Comparison of ENCODE assay signal across 8 cellular contexts in genomic region chr5:176542596-176543427, GRCh38. TPM values are rescaled to one million over a fixed set of nuclear protein-coding genes. Genes with fewer than 3 reads are reported as not detected.
A peak's percentile ranks its signal among the peaks of the same experiment; 100 is the strongest.
DNase-seq lines count a peak whose midpoint lies in the region; ATAC-seq and TF ChIP-seq lines count a peak whose summit lies in the region.

No MANE protein-coding gene starts in this region.

- TF ChIP-seq CTCF in BE2C (IDR thresholded peaks at IDR 0.05; ENCODE audit: low read depth, low read length) (no peak), RWPE2 (IDR thresholded peaks at IDR 0.05; ENCODE audit: poor library complexity, severe bottlenecking) (peak; percentile 75), uterus (IDR thresholded peaks at IDR 0.05) (peak in 3 of 4 experiments; percentile 22 to 49 (median 45))

- DNase-seq in BE2C = peak; percentile 67
- DNase-seq in RWPE2 (ENCODE audit: low spot score) = no peak
- peak; percentile 32 for DNase-seq in mesenchymal stem cell
- DNase-seq in uterus = no peak
- no peak for DNase-seq in DMS79 treated with DMSO at 0.1 percent for 48 hours (lab: John Stamatoyannopoulos, UW)

- H3K27ac ChIP-seq in RWPE2 (ENCODE audit: poor library complexity, severe bottlenecking) (peak overlapping the region; percentile 81), mesenchymal stem cell (ENCODE audit: low read length, poor library complexity, severe bottlenecking) (no peak overlapping the region), uterus (peak overlapping the region; percentile 75 to 76)

- peak overlapping the region; percentile 94 for H3K27ac Mint-ChIP-seq in dendritic cell treated with granulocyte-macrophage colony-stimulating factor and Interleukin-4, amounts not matched to agents 40 ng/mL and 50 ng/mL, for 4 days

- H2BK12ac ChIP-seq in mesenchymal stem cell (ENCODE audit: low read length in 2 of 2) = peak overlapping the region in 1 of 2 experiments; percentile 16

- no peaks in the 10 kb centered on the region for H3K9me3 ChIP-seq in BE2C
- H3K9me3 ChIP-seq in RWPE2 (ENCODE audit: severe bottlenecking) = no peaks in the 10 kb centered on the region
- H3K9me3 ChIP-seq in mesenchymal stem cell (ENCODE audit: control insufficient read depth, low read length) = no peaks in the 10 kb centered on the region
- no peaks in the 10 kb centered on the region for H3K9me3 ChIP-seq in uterus

- H3K4me3 ChIP-seq in BE2C (ENCODE audit: low read depth, low read length) = peak overlapping the region; percentile 88
- H3K4me3 ChIP-seq in RWPE2 (ENCODE audit: severe bottlenecking) = peak overlapping the region; percentile 68
- peak overlapping the region; percentile 65 to 86 for H3K4me3 ChIP-seq in mesenchymal stem cell (ENCODE audit: insufficient read depth in 1 of 2, low read depth in 1 of 2, low read length in 2 of 2)
- peak overlapping the region; percentile 41 to 58 for H3K4me3 ChIP-seq in uterus

- H3K4ac ChIP-seq in mesenchymal stem cell (ENCODE audit: low read depth in 1 of 2, low read length in 2 of 2) = peak overlapping the region; percentile 48 to 76

- peaks cover 6% of the 10 kb centered on the region for H3K36me3 Mint-ChIP-seq in dendritic cell treated with granulocyte-macrophage colony-stimulating factor and Interleukin-4, amounts not matched to agents 40 ng/mL and 50 ng/mL, for 4 days (ENCODE audit: low read depth)

- H3K9ac ChIP-seq in mesenchymal stem cell (ENCODE audit: low read length) = peak overlapping the region; percentile 77

- no peaks in the 10 kb centered on the region for H3K27me3 Mint-ChIP-seq in dendritic cell treated with granulocyte-macrophage colony-stimulating factor and Interleukin-4, amounts not matched to agents 40 ng/mL and 50 ng/mL, for 4 days

- no peak overlapping the region for H4K91ac ChIP-seq in mesenchymal stem cell (ENCODE audit: low read length)

- peak overlapping the region; percentile 65 for H2BK15ac ChIP-seq in mesenchymal stem cell (ENCODE audit: low read depth, poor library complexity, severe bottlenecking)

- peaks cover 64% of the 10 kb centered on the region for H3K4me1 Mint-ChIP-seq in dendritic cell treated with granulocyte-macrophage colony-stimulating factor and Interleukin-4, amounts not matched to agents 40 ng/mL and 50 ng/mL, for 4 days (ENCODE audit: low read depth)

- peak overlapping the region; percentile 72 for H4K8ac ChIP-seq in mesenchymal stem cell (ENCODE audit: low read length)

- H2BK5ac ChIP-seq in mesenchymal stem cell (ENCODE audit: low read depth, low read length, poor library complexity, severe bottlenecking) = no peak overlapping the region

- H3K79me1 ChIP-seq in mesenchymal stem cell (replicated peaks; ENCODE audit: low read length, poor library complexity, severe bottlenecking) = peaks cover 6% of the 10 kb centered on the region

- peaks cover 10% of the 10 kb centered on the region for H3K4me1 ChIP-seq in BE2C
- peaks cover 38% of the 10 kb centered on the region for H3K4me1 ChIP-seq in RWPE2 (ENCODE audit: insufficient read depth, poor library complexity, severe bottlenecking)
- peaks cover 28% of the 10 kb centered on the region for H3K4me1 ChIP-seq in mesenchymal stem cell (ENCODE audit: control insufficient read depth, insufficient read depth, low read depth, low read length)
- H3K4me1 ChIP-seq in uterus = no peaks in the 10 kb centered on the region

- H3K4me3 Mint-ChIP-seq in dendritic cell treated with granulocyte-macrophage colony-stimulating factor and Interleukin-4, amounts not matched to agents 40 ng/mL and 50 ng/mL, for 4 days = peak overlapping the region; percentile 92

- intact Hi-C loops in dendritic cell treated with granulocyte-macrophage colony-stimulating factor and Interleukin-4, amounts not matched to agents 40 ng/mL and 50 ng/mL, for 4 days (cut with micrococcal nuclease) = no loop called here
- intact Hi-C loops in uterus (cut with DNase I; ENCODE audit: low total_unique reads) = no loop called here

- H3K18ac ChIP-seq in mesenchymal stem cell (ENCODE audit: low read depth in 1 of 2, low read length in 2 of 2) = peak overlapping the region; percentile 52 to 71

- H2BK120ac ChIP-seq in mesenchymal stem cell (ENCODE audit: low read depth, low read length) = no peak overlapping the region

- H3K9me3 Mint-ChIP-seq in dendritic cell treated with granulocyte-macrophage colony-stimulating factor and Interleukin-4, amounts not matched to agents 40 ng/mL and 50 ng/mL, for 4 days = no peaks in the 10 kb centered on the region

- peak overlapping the region in 1 of 2 experiments; percentile 19 for H3K14ac ChIP-seq in mesenchymal stem cell (ENCODE audit: low read length in 2 of 2)

- peak overlapping the region; percentile 96 for H3K4me2 ChIP-seq in mesenchymal stem cell (ENCODE audit: low read length, poor library complexity, severe bottlenecking)

- 2% methylated on average over 58 of the region's 110 CpGs for WGBS in mesenchymal stem cell

- H2AFZ ChIP-seq in mesenchymal stem cell (ENCODE audit: low read depth, low read length) = peak overlapping the region; percentile 81

- ATAC-seq in GM18502 (IDR thresholded peaks at IDR 0.05; ENCODE audit: poor library complexity, unreplicated experiment) = peak; percentile 50
- ATAC-seq in HG02970 (IDR thresholded peaks at IDR 0.05; ENCODE audit: low FRiP score, unreplicated experiment) = peak; percentile 43
- peak; percentile 1; the same call in 2 of the 3 replicates for ATAC-seq in RWPE2 (ENCODE audit: low read depth)

- peak overlapping the region in 1 of 2 experiments; percentile 66 for H3K23ac ChIP-seq in mesenchymal stem cell (ENCODE audit: low read length in 2 of 2)

- H3K27me3 ChIP-seq in BE2C (no peaks in the 10 kb centered on the region), RWPE2 (ENCODE audit: insufficient read depth, poor library complexity, severe bottlenecking) (no peaks in the 10 kb centered on the region), mesenchymal stem cell (ENCODE audit: control insufficient read depth in 1 of 2, insufficient read depth in 1 of 2, low read length in 2 of 2) (no peaks in the 10 kb centered on the region), uterus (no peaks in the 10 kb centered on the region)

- no peaks in the 10 kb centered on the region for H3K36me3 ChIP-seq in BE2C
- no peaks in the 10 kb centered on the region for H3K36me3 ChIP-seq in RWPE2 (ENCODE audit: low read depth)
- no peaks in the 10 kb centered on the region for H3K36me3 ChIP-seq in mesenchymal stem cell (ENCODE audit: control insufficient read depth in 1 of 2, insufficient read depth in 2 of 2, low read depth in 1 of 2, low read length in 2 of 2)
- H3K36me3 ChIP-seq in uterus = no peaks in the 10 kb centered on the region

- TF ChIP-seq POLR2A in uterus (IDR thresholded peaks at IDR 0.05) = no peak

- no peak overlapping the region for H2AK5ac ChIP-seq in mesenchymal stem cell (ENCODE audit: low read length, severe bottlenecking)

RNA-seq across cellular contexts. Expression of gene RNF44, which starts 5.6 kb away (rescaled TPM):
- 156 TPM for polyA plus RNA-seq in BE2C (2012; ENCODE audit: insufficient read depth, insufficient read length, low read depth)
- polyA plus RNA-seq in mesenchymal stem cell (2013, experiment 1 of 2) = 19.2 TPM
- 17.6 TPM for polyA plus RNA-seq in mesenchymal stem cell (2013, experiment 2 of 2)
- 10 to 100 TPM in 2 of 4 donors, 1 to 10 TPM in 2; 1.2 to 32.6 (median 9.2) TPM for total RNA-seq in uterus

RNA-seq across cellular contexts. Expression of gene CDHR2, which starts 6.3 kb away (rescaled TPM):
- 7.5 TPM for polyA plus RNA-seq in BE2C (2012; ENCODE audit: insufficient read depth, insufficient read length, low read depth)
- 0.01 TPM for polyA plus RNA-seq in mesenchymal stem cell (2013, experiment 1 of 2)
- polyA plus RNA-seq in mesenchymal stem cell (2013, experiment 2 of 2) = not detected
- under 1 TPM in 3 of 4 donors, not detected in 1; under 0.01 to 0.35 (median 0.09) TPM for total RNA-seq in uterus

Comparison
In these comparisons a context has a peak if more than half of its experiments do, and no peak if none do; other contexts are left out.
1. DNase-seq: peak in BE2C (single experiment) and mesenchymal stem cell (single experiment); none in RWPE2 (single experiment), uterus (0 of 2) and DMS79 treated with DMSO at 0.1 percent for 48 hours (single experiment).
2. Peak in every context shown above with its lines, with median percentiles within 50 percentile points of each other: H3K4me3 ChIP-seq and ATAC-seq.